Comparison of ENCODE assay signal across 1 cellular context in the genomic region with DNA sequence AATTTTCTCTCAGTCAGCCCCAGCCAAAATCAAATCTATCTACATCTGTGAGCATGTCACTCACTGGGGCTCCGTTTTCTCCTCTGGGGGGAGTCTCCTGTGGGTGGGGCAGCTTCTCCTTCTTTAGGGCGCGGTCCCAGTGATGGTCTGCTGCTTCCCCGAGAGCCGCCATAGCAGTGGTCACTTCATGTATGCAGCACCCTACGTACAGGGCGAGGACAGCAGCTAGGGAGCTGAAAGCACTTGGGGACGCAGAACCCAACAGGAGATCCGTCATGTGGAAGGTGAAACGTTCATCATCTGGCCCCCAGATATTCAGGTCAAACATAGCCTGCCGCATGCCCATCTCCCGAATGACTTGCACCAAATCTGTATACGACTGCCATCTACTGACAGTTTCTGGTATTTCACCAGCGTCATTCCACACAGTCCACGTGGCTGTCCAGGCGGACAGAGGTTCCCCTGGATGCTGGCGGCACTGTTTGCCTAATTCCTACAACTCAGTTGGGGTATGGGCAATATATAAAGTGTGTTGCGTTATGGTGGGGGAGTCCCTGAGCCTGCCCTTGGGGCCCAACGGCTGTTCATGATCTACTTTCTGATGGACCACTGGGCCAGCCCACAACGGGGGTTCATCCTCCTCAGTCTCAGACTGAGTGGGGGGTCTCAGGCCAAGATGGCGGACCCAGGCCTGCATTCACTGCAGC.
TF ChIP-seq lines count a peak whose summit lies in the region.

No MANE protein-coding gene starts in this region.

TF ChIP-seq in HCT116, 20 proteins besides CTCF, POLR2A, EP300 and RAD21 (continued from another document):
- TF ChIP-seq, protein P1, sequence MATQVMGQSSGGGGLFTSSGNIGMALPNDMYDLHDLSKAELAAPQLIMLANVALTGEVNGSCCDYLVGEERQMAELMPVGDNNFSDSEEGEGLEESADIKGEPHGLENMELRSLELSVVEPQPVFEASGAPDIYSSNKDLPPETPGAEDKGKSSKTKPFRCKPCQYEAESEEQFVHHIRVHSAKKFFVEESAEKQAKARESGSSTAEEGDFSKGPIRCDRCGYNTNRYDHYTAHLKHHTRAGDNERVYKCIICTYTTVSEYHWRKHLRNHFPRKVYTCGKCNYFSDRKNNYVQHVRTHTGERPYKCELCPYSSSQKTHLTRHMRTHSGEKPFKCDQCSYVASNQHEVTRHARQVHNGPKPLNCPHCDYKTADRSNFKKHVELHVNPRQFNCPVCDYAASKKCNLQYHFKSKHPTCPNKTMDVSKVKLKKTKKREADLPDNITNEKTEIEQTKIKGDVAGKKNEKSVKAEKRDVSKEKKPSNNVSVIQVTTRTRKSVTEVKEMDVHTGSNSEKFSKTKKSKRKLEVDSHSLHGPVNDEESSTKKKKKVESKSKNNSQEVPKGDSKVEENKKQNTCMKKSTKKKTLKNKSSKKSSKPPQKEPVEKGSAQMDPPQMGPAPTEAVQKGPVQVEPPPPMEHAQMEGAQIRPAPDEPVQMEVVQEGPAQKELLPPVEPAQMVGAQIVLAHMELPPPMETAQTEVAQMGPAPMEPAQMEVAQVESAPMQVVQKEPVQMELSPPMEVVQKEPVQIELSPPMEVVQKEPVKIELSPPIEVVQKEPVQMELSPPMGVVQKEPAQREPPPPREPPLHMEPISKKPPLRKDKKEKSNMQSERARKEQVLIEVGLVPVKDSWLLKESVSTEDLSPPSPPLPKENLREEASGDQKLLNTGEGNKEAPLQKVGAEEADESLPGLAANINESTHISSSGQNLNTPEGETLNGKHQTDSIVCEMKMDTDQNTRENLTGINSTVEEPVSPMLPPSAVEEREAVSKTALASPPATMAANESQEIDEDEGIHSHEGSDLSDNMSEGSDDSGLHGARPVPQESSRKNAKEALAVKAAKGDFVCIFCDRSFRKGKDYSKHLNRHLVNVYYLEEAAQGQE (IDR thresholded peaks at IDR 0.05; ENCODE audit: low read depth): no peak
- no peak for TF ChIP-seq EGR1 (IDR thresholded peaks at IDR 0.05; ENCODE audit: low read depth)
- no peak for TF ChIP-seq TCF7L2 (IDR thresholded peaks at IDR 0.05; ENCODE audit: borderline replicate concordance, extremely low read depth, insufficient read depth, insufficient read length)
- no peak for TF ChIP-seq SIN3A (IDR thresholded peaks at IDR 0.05; ENCODE audit: low read depth)
- TF ChIP-seq, protein P2, sequence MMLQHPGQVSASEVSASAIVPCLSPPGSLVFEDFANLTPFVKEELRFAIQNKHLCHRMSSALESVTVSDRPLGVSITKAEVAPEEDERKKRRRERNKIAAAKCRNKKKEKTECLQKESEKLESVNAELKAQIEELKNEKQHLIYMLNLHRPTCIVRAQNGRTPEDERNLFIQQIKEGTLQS (IDR thresholded peaks at IDR 0.05): no peak
- TF ChIP-seq ZFX (IDR thresholded peaks at IDR 0.05): no peak
- TF ChIP-seq CBX3 (IDR thresholded peaks at IDR 0.05; ENCODE audit: low read depth): no peak
- TF ChIP-seq SP1 (IDR thresholded peaks at IDR 0.05; ENCODE audit: low read depth): no peak
- TF ChIP-seq EZH2phosphoT487 (IDR thresholded peaks at IDR 0.05; ENCODE audit: borderline replicate concordance): no peak
